12 cellular contexts compared by ENCODE assay signal in genomic region chr5:126814721-126815404, GRCh38. TPM values are rescaled to one million over a fixed set of nuclear protein-coding genes. Genes with fewer than 3 reads are reported as not detected.
A peak's percentile ranks its signal among the peaks of the same experiment; 100 is the strongest.
DNase-seq lines count a peak whose midpoint lies in the region; ATAC-seq and TF ChIP-seq lines count a peak whose summit lies in the region.
"Had no signal": no experiment of that assay in that cellular context is flagged by ENCODE, and none has a peak within 500 bp of the region (broad histone marks: within the 10 kb centered on the region; RNA-seq: fewer than 3 reads in every experiment).

No MANE protein-coding gene starts in this region.

- no peaks in the 10 kb centered on the region for H3K27me3 Mint-ChIP-seq in dendritic cell treated with granulocyte-macrophage colony-stimulating factor and Interleukin-4, amounts not matched to agents 40 ng/mL and 50 ng/mL, for 4 days
- H3K27me3 Mint-ChIP-seq: activated CD8-positive, alpha-beta memory T cell treated with anti-CD3 and anti-CD28 coated beads, Interleukin-2, amount 10 ng/mL, durations not matched to agents 7 days and 5 days; T-helper 17 cell had no signal

- H2AFZ ChIP-seq in KMS-11 (ENCODE audit: low read depth): no peak overlapping the region

- no peaks in the 10 kb centered on the region for H3K9me3 Mint-ChIP-seq in dendritic cell treated with granulocyte-macrophage colony-stimulating factor and Interleukin-4, amounts not matched to agents 40 ng/mL and 50 ng/mL, for 4 days

- H3K4me1 Mint-ChIP-seq in dendritic cell treated with granulocyte-macrophage colony-stimulating factor and Interleukin-4, amounts not matched to agents 40 ng/mL and 50 ng/mL, for 4 days (ENCODE audit: low read depth): peaks cover 27% of the 10 kb centered on the region

- H3K4me2 ChIP-seq in KMS-11: peak overlapping the region; percentile 24
- H3K4me2 ChIP-seq: smooth muscle cell had no signal

- peaks cover 33% of the 10 kb centered on the region for H3K36me3 ChIP-seq in KMS-11 (ENCODE audit: insufficient read depth)

- no peak overlapping the region for H3K4me3 Mint-ChIP-seq in dendritic cell treated with granulocyte-macrophage colony-stimulating factor and Interleukin-4, amounts not matched to agents 40 ng/mL and 50 ng/mL, for 4 days
- H3K4me3 Mint-ChIP-seq: activated CD8-positive, alpha-beta memory T cell treated with anti-CD3 and anti-CD28 coated beads, Interleukin-2, amount 10 ng/mL, durations not matched to agents 7 days and 5 days; T-helper 17 cell had no signal

- H3K4me1 ChIP-seq in KMS-11 (ENCODE audit: low read depth, poor library complexity, severe bottlenecking) (peaks cover 58% of the 10 kb centered on the region), mononuclear cell (ENCODE audit: insufficient read depth, low read length) (peaks cover 51% of the 10 kb centered on the region)

- intact Hi-C loops in dendritic cell treated with granulocyte-macrophage colony-stimulating factor and Interleukin-4, amounts not matched to agents 40 ng/mL and 50 ng/mL, for 4 days (cut with micrococcal nuclease): loop anchor here (5.0 to 10.0 kb wide), 2 partner anchors 38 to 700 kb away; partner anchors contain the start of genes LMNB1 and PRRC1
- intact Hi-C loops in left cardiac atrium (cut with DNase I): no loop called here

- ATAC-seq in GM18861 (IDR thresholded peaks at IDR 0.05; ENCODE audit: unreplicated experiment): no peak
- ATAC-seq in left cardiac atrium: no peak
- ATAC-seq: activated CD8-positive, alpha-beta memory T cell treated with anti-CD3 and anti-CD28 coated beads, Interleukin-2, amount 10 ng/mL, durations not matched to agents 7 days and 5 days; T-helper 17 cell had no signal

- no peak overlapping the region for H3K9ac ChIP-seq in KMS-11

- peak overlapping the region; percentile 76 for H3K27ac Mint-ChIP-seq in dendritic cell treated with granulocyte-macrophage colony-stimulating factor and Interleukin-4, amounts not matched to agents 40 ng/mL and 50 ng/mL, for 4 days
- H3K27ac Mint-ChIP-seq: activated CD8-positive, alpha-beta memory T cell treated with anti-CD3 and anti-CD28 coated beads, Interleukin-2, amount 10 ng/mL, durations not matched to agents 7 days and 5 days; T-helper 17 cell had no signal

- DNase-seq in CD1c-positive myeloid dendritic cell (ENCODE audit: extremely low spot score): peak; percentile 25
- no peak for DNase-seq in NCI-H1105 (lab: John Stamatoyannopoulos, UW)
- no peak for DNase-seq in NCI-H2107 treated with DMSO at 0.1 percent for 48 hours (lab: John Stamatoyannopoulos, UW; ENCODE audit: unreplicated experiment)
- DNase-seq in left cardiac atrium: no peak
- DNase-seq: activated CD8-positive, alpha-beta memory T cell treated with anti-CD3 and anti-CD28 coated beads, Interleukin-2, amount 10 ng/mL, durations not matched to agents 7 days and 5 days; COR-L47; T-helper 17 cell had no signal

- no peak for TF ChIP-seq CTCF in KMS-11 (conservative IDR thresholded peaks at IDR 0.05; ENCODE audit: low read depth, low read length)

- H3K4me3 ChIP-seq in KMS-11 (IDR thresholded peaks at IDR 0.05; ENCODE audit: insufficient read depth, low read depth, low read length) (no peak overlapping the region), mononuclear cell (ENCODE audit: low read length) (peak overlapping the region; percentile 10)
- H3K4me3 ChIP-seq: smooth muscle cell had no signal

- H3K9me3 ChIP-seq in mononuclear cell (ENCODE audit: low read depth, low read length): no peaks in the 10 kb centered on the region

- no peaks in the 10 kb centered on the region for H3K27me3 ChIP-seq in KMS-11 (ENCODE audit: insufficient read depth, low read depth)
- H3K27me3 ChIP-seq in mononuclear cell (ENCODE audit: insufficient read depth, low read length): no peaks in the 10 kb centered on the region

- peaks cover 72% of the 10 kb centered on the region for H3K79me2 ChIP-seq in KMS-11 (ENCODE audit: insufficient read depth, low read depth)

- H4K20me1 ChIP-seq in KMS-11 (ENCODE audit: insufficient read depth): no peaks in the 10 kb centered on the region

- peaks cover 12% of the 10 kb centered on the region for H3K36me3 Mint-ChIP-seq in dendritic cell treated with granulocyte-macrophage colony-stimulating factor and Interleukin-4, amounts not matched to agents 40 ng/mL and 50 ng/mL, for 4 days (ENCODE audit: low read depth)

- peak overlapping the region; percentile 44 for H3K27ac ChIP-seq in KMS-11

RNA-seq across cellular contexts. Expression of gene LMNB1, which starts 37.9 kb away (rescaled TPM):
- total RNA-seq in mononuclear cell: 54.5 TPM
- total RNA-seq in left cardiac atrium: 1 to 10 TPM; 3.7 to 6.2 TPM
